In the genomic region with DNA sequence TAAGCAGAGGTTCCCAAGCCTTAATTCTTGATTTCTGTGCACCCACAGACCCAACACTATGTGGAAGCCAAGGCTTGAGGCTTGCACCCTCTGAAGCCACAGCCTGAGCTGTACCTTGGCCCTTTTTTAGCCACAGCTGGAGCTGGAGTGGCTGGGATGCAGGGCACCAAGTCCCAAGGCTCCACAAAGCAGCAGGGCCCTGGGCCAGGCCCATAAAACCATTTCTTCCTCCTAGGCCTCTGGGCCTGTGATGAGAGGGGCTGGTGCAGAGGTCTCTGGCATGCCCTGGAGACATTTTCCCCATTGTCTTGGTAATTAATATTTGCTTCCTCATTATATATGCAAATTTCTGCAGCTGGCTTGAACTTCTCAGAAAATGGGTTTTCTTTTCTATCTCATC, we compare ENCODE assay signal across 23 cellular contexts.
"Had no signal": no experiment of that assay in that cellular context is flagged by ENCODE, and none has a peak within 500 bp of the region (broad histone marks: within the 10 kb centered on the region; RNA-seq: fewer than 3 reads in every experiment).

No MANE protein-coding gene starts in this region.

- ATAC-seq: esophagus mucosa, gastrocnemius medialis, heart right ventricle, left cardiac atrium, left lung, left ventricle myocardium superior, lower lobe of right lung, mucosa of descending colon had no signal

- H3K9me3 ChIP-seq: gastrocnemius medialis had no signal

- H3K36me3 ChIP-seq: esophagus squamous epithelium, gastrocnemius medialis, heart right ventricle, left lung, lower lobe of right lung had no signal

- H3K4me3 Mint-ChIP-seq: mesothelial cell of epicardium had no signal

- H3K27ac ChIP-seq: coronary artery, dorsolateral prefrontal cortex, epithelial cell of prostate, esophagus squamous epithelium, gastrocnemius medialis, heart right ventricle, left lung, lower lobe of right lung had no signal

- DNase-seq: dermis blood vessel endothelial cell; dorsolateral prefrontal cortex; effector CD4-positive, alpha-beta T cell; effector memory CD4-positive, alpha-beta T cell; erythroblast; esophagus squamous epithelium; foreskin fibroblast; foreskin melanocyte; gastrocnemius medialis; glutamatergic neuron; head of caudate nucleus; heart right ventricle; hippocampal formation; left cardiac atrium; left lung; left ventricle myocardium superior; lower lobe of right lung; mesenchymal stem cell; mucosa of descending colon had no signal

- H3K4me3 ChIP-seq: coronary artery, dorsolateral prefrontal cortex, esophagus squamous epithelium, gastrocnemius medialis, heart right ventricle, left lung, lower lobe of right lung, mucosa of descending colon had no signal

- H3K27me3 ChIP-seq: dorsolateral prefrontal cortex, esophagus squamous epithelium, gastrocnemius medialis, heart right ventricle, left lung had no signal

- H3K27ac Mint-ChIP-seq: mesothelial cell of epicardium had no signal
